ENCODE assay signal across 17 cellular contexts in genomic region chr4:172546782-172547181, GRCh38.
DNase-seq lines count a peak whose midpoint lies in the region; ATAC-seq and TF ChIP-seq lines count a peak whose summit lies in the region.
"Had no signal": no experiment of that assay in that cellular context is flagged by ENCODE, and none has a peak within 500 bp of the region (broad histone marks: within the 10 kb centered on the region; RNA-seq: fewer than 3 reads in every experiment).

No MANE protein-coding gene starts in this region.

- H3K9me3 Mint-ChIP-seq in stimulated activated memory B cell treated with anti-CD40 and anti-IgM and Interleukin-4, amounts not matched to agents 10 μg/mL and 1 μg/mL and 100 μg/mL, for 72 hours: no peaks in the 10 kb centered on the region
- no peaks in the 10 kb centered on the region for H3K9me3 Mint-ChIP-seq in activated CD4-positive, alpha-beta T cell treated with anti-CD3 and anti-CD28 coated beads, Interleukin-2, amount 10 ng/mL, durations not matched to agents 24 days and 14 days

- 67 to 72% methylated on average over 7 of the region's 7 CpGs for WGBS in sigmoid colon, 2 donors

- TF ChIP-seq EP300 in sigmoid colon (IDR thresholded peaks at IDR 0.05): no peak

- no peaks in the 10 kb centered on the region for H3K4me1 ChIP-seq in sigmoid colon
- H3K4me1 ChIP-seq: body of pancreas, gastrocnemius medialis, right lobe of liver, testis had no signal

- no peaks in the 10 kb centered on the region for H3K36me3 ChIP-seq in sigmoid colon
- H3K36me3 ChIP-seq: gastrocnemius medialis, HAP-1, right lobe of liver had no signal

- TF ChIP-seq POLR2A in sigmoid colon (IDR thresholded peaks at IDR 0.05): no peak

- DNase-seq in NCI-H1092 treated with DMSO at 0.1 percent for 48 hours (lab: John Stamatoyannopoulos, UW) (peak; percentile 12), NCI-H1092 (lab: John Stamatoyannopoulos, UW) (no peak), sigmoid colon (no peak), OCI-M1 (lab: John Stamatoyannopoulos, UW) (no peak)
- DNase-seq in activated CD4-positive, alpha-beta T cell treated with anti-CD3 and anti-CD28 coated beads, Interleukin-2, amount 10 ng/mL, durations not matched to agents 24 days and 14 days: no peak
- DNase-seq: activated CD4-positive, alpha-beta T cell treated with anti-CD3 and anti-CD28 coated beads for 1 hour; body of pancreas; Calu3; gastrocnemius medialis; NCI-H2029; right lobe of liver; SW 1271; testis had no signal

- no peaks in the 10 kb centered on the region for H3K36me3 Mint-ChIP-seq in stimulated activated memory B cell treated with anti-CD40 and anti-IgM and Interleukin-4, amounts not matched to agents 10 μg/mL and 1 μg/mL and 100 μg/mL, for 72 hours
- H3K36me3 Mint-ChIP-seq in activated CD4-positive, alpha-beta T cell treated with anti-CD3 and anti-CD28 coated beads, Interleukin-2, amount 10 ng/mL, durations not matched to agents 24 days and 14 days (ENCODE audit: low read depth): no peaks in the 10 kb centered on the region

- no peaks in the 10 kb centered on the region for H3K4me1 Mint-ChIP-seq in stimulated activated memory B cell treated with anti-CD40 and anti-IgM and Interleukin-4, amounts not matched to agents 10 μg/mL and 1 μg/mL and 100 μg/mL, for 72 hours
- no peaks in the 10 kb centered on the region for H3K4me1 Mint-ChIP-seq in activated CD4-positive, alpha-beta T cell treated with anti-CD3 and anti-CD28 coated beads, Interleukin-2, amount 10 ng/mL, durations not matched to agents 24 days and 14 days

- no peaks in the 10 kb centered on the region for H3K27me3 Mint-ChIP-seq in stimulated activated memory B cell treated with anti-CD40 and anti-IgM and Interleukin-4, amounts not matched to agents 10 μg/mL and 1 μg/mL and 100 μg/mL, for 72 hours
- H3K27me3 Mint-ChIP-seq in activated CD4-positive, alpha-beta T cell treated with anti-CD3 and anti-CD28 coated beads, Interleukin-2, amount 10 ng/mL, durations not matched to agents 24 days and 14 days: no peaks in the 10 kb centered on the region

- no peak for TF ChIP-seq CTCF in sigmoid colon (IDR thresholded peaks at IDR 0.05)

- H3K27ac ChIP-seq in sigmoid colon: no peak overlapping the region
- H3K27ac ChIP-seq: body of pancreas, gastrocnemius medialis, right lobe of liver, testis had no signal

- H3K4me3 Mint-ChIP-seq in stimulated activated memory B cell treated with anti-CD40 and anti-IgM and Interleukin-4, amounts not matched to agents 10 μg/mL and 1 μg/mL and 100 μg/mL, for 72 hours: no peak overlapping the region
- no peak overlapping the region for H3K4me3 Mint-ChIP-seq in activated CD4-positive, alpha-beta T cell treated with anti-CD3 and anti-CD28 coated beads, Interleukin-2, amount 10 ng/mL, durations not matched to agents 24 days and 14 days

- H3K9me3 ChIP-seq in sigmoid colon: no peaks in the 10 kb centered on the region
- H3K9me3 ChIP-seq: body of pancreas, gastrocnemius medialis, HAP-1, right lobe of liver, testis had no signal

- H3K27ac Mint-ChIP-seq in stimulated activated memory B cell treated with anti-CD40 and anti-IgM and Interleukin-4, amounts not matched to agents 10 μg/mL and 1 μg/mL and 100 μg/mL, for 72 hours: no peak overlapping the region
- H3K27ac Mint-ChIP-seq in activated CD4-positive, alpha-beta T cell treated with anti-CD3 and anti-CD28 coated beads, Interleukin-2, amount 10 ng/mL, durations not matched to agents 24 days and 14 days: no peak overlapping the region

- H3K27me3 ChIP-seq in sigmoid colon: no peaks in the 10 kb centered on the region
- H3K27me3 ChIP-seq: body of pancreas, gastrocnemius medialis, right lobe of liver, testis had no signal

- no peak overlapping the region for H3K4me3 ChIP-seq in sigmoid colon
- H3K4me3 ChIP-seq: body of pancreas, gastrocnemius medialis, HAP-1, right lobe of liver, testis had no signal

- intact Hi-C loops in sigmoid colon (cut with DNase I): no loop called here
- intact Hi-C loops in activated CD4-positive, alpha-beta T cell treated with anti-CD3 and anti-CD28 coated beads, Interleukin-2, amount 10 ng/mL, durations not matched to agents 24 days and 14 days (cut with micrococcal nuclease): no loop called here

- ATAC-seq in GM21576 (IDR thresholded peaks at IDR 0.05; ENCODE audit: unreplicated experiment): peak; percentile 72
- ATAC-seq in HG03342 (IDR thresholded peaks at IDR 0.05; ENCODE audit: unreplicated experiment): peak; percentile 97
- ATAC-seq in stimulated activated memory B cell treated with anti-CD40 and anti-IgM and Interleukin-4, amounts not matched to agents 10 μg/mL and 1 μg/mL and 100 μg/mL, for 72 hours: peak; percentile 75
- ATAC-seq: body of pancreas, gastrocnemius medialis, right lobe of liver had no signal
